ENCODE assay signal across 25 cellular contexts in the genomic region with DNA sequence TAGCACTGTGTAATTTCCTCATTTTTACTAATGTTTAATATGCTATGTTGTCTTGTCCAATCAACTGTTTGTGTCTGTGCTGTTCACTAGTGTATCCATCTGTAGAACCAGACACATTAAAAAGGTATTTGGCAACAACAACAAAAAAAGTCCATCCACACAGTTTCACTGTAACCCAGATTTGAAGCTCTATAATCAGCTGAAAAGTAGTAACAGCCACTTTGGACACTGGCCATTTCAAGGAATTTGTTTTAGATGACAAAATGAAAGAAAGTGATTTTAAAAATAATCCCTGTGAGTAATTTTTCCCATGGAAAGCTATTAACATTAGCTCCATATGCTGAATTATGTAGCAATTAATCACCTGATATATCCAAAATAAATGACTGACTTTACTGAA. TPM values are rescaled to one million over a fixed set of nuclear protein-coding genes. Genes with fewer than 3 reads are reported as not detected.
A peak's percentile ranks its signal among the peaks of the same experiment; 100 is the strongest.
DNase-seq lines count a peak whose midpoint lies in the region; ATAC-seq, FAIRE-seq and TF ChIP-seq lines count a peak whose summit lies in the region.
"Had no signal": no experiment of that assay in that cellular context is flagged by ENCODE, and none has a peak within 500 bp of the region (broad histone marks: within the 10 kb centered on the region; RNA-seq: fewer than 3 reads in every experiment).

No MANE protein-coding gene starts in this region.

- intact Hi-C loops in activated T-helper 1 cell treated with anti-CD3 and anti-CD28 coated beads, Interleukin-12 subunit alpha, Interleukin-12 subunit beta, Interleukin-2, Interleukin-4 antibody, amounts not matched to agents 30 ng/mL and 10 ng/mL and 1 ng/mL, durations not matched to agents 14 hours and 24 hours and 36 hours (cut with micrococcal nuclease), result loop anchor here (5.0 to 10.0 kb wide), 6 partner anchors 283 to 1957 kb away; partner anchors contain the start of gene MED28

- FAIRE-seq in astrocyte (lab: Jason Lieb, UNC), result no peak
- FAIRE-seq: H54, islet of Langerhans, RCC 7860 had no signal

- peaks cover 10% of the 10 kb centered on the region for H4K20me1 ChIP-seq in astrocyte (ENCODE audit: insufficient read depth, low read length)

- H3K4me1 Mint-ChIP-seq in activated naive CD8-positive, alpha-beta T cell (ENCODE audit: low read depth), result peaks cover 34% of the 10 kb centered on the region
- peaks cover 78% of the 10 kb centered on the region for H3K4me1 Mint-ChIP-seq in activated naive CD8-positive, alpha-beta T cell treated with anti-CD3 and anti-CD28 coated beads, Interleukin-2, amount 50 U/mL, for 24 hours
- H3K4me1 Mint-ChIP-seq in astrocyte (ENCODE audit: low read depth, unreplicated experiment), result peaks cover 42% of the 10 kb centered on the region
- H3K4me1 Mint-ChIP-seq in mesothelial cell of epicardium, result peaks cover 37% of the 10 kb centered on the region
- peaks cover 16% of the 10 kb centered on the region for H3K4me1 Mint-ChIP-seq in type B pancreatic cell (ENCODE audit: unreplicated experiment)
- H3K4me1 Mint-ChIP-seq in activated T-helper 1 cell treated with anti-CD3 and anti-CD28 coated beads, Interleukin-12 subunit alpha, Interleukin-12 subunit beta, Interleukin-2, Interleukin-4 antibody, amounts not matched to agents 30 ng/mL and 10 ng/mL and 1 ng/mL, durations not matched to agents 14 hours and 24 hours and 36 hours (ENCODE audit: low read depth), result peaks cover 49% of the 10 kb centered on the region

- H3K27me3 Mint-ChIP-seq in activated naive CD8-positive, alpha-beta T cell, result no peaks in the 10 kb centered on the region
- no peaks in the 10 kb centered on the region for H3K27me3 Mint-ChIP-seq in activated naive CD8-positive, alpha-beta T cell treated with anti-CD3 and anti-CD28 coated beads, Interleukin-2, amount 50 U/mL, for 24 hours
- no peaks in the 10 kb centered on the region for H3K27me3 Mint-ChIP-seq in astrocyte (ENCODE audit: low read depth, unreplicated experiment)
- no peaks in the 10 kb centered on the region for H3K27me3 Mint-ChIP-seq in mesothelial cell of epicardium (ENCODE audit: low read depth)
- no peaks in the 10 kb centered on the region for H3K27me3 Mint-ChIP-seq in type B pancreatic cell
- H3K27me3 Mint-ChIP-seq in activated T-helper 1 cell treated with anti-CD3 and anti-CD28 coated beads, Interleukin-12 subunit alpha, Interleukin-12 subunit beta, Interleukin-2, Interleukin-4 antibody, amounts not matched to agents 30 ng/mL and 10 ng/mL and 1 ng/mL, durations not matched to agents 14 hours and 24 hours and 36 hours (ENCODE audit: insufficient read depth), result no peaks in the 10 kb centered on the region
- H3K27me3 Mint-ChIP-seq: activated CD4-positive, alpha-beta memory T cell treated with anti-CD3 and anti-CD28 coated beads for 36 hours; stimulated activated naive CD8-positive, alpha-beta T cell treated with anti-CD3 and anti-CD28 coated beads, Interleukin-15, Interleukin-2, amounts not matched to agents 100 ng/mL and 50 ng/mL, for 24 hours had no signal

- H3K4me3 ChIP-seq in astrocyte (ENCODE audit: insufficient read depth, low read depth, low read length), result no peak overlapping the region
- H3K4me3 ChIP-seq: dorsolateral prefrontal cortex, mucosa of descending colon had no signal

- H3K4me3 Mint-ChIP-seq in activated naive CD8-positive, alpha-beta T cell, result peak overlapping the region; percentile 32
- no peak overlapping the region for H3K4me3 Mint-ChIP-seq in activated naive CD8-positive, alpha-beta T cell treated with anti-CD3 and anti-CD28 coated beads, Interleukin-2, amount 50 U/mL, for 24 hours
- H3K4me3 Mint-ChIP-seq in astrocyte (ENCODE audit: unreplicated experiment) (no peak overlapping the region), mesothelial cell of epicardium (no peak overlapping the region), type B pancreatic cell (no peak overlapping the region)
- no peak overlapping the region for H3K4me3 Mint-ChIP-seq in activated T-helper 1 cell treated with anti-CD3 and anti-CD28 coated beads, Interleukin-12 subunit alpha, Interleukin-12 subunit beta, Interleukin-2, Interleukin-4 antibody, amounts not matched to agents 30 ng/mL and 10 ng/mL and 1 ng/mL, durations not matched to agents 14 hours and 24 hours and 36 hours
- H3K4me3 Mint-ChIP-seq: activated CD4-positive, alpha-beta memory T cell treated with anti-CD3 and anti-CD28 coated beads for 36 hours had no signal

- no peaks in the 10 kb centered on the region for H3K9me3 Mint-ChIP-seq in activated naive CD8-positive, alpha-beta T cell (ENCODE audit: low read depth)
- no peaks in the 10 kb centered on the region for H3K9me3 Mint-ChIP-seq in activated naive CD8-positive, alpha-beta T cell treated with anti-CD3 and anti-CD28 coated beads, Interleukin-2, amount 50 U/mL, for 24 hours
- H3K9me3 Mint-ChIP-seq in astrocyte (ENCODE audit: unreplicated experiment), result no peaks in the 10 kb centered on the region
- H3K9me3 Mint-ChIP-seq in mesothelial cell of epicardium, result no peaks in the 10 kb centered on the region
- no peaks in the 10 kb centered on the region for H3K9me3 Mint-ChIP-seq in type B pancreatic cell
- no peaks in the 10 kb centered on the region for H3K9me3 Mint-ChIP-seq in activated T-helper 1 cell treated with anti-CD3 and anti-CD28 coated beads, Interleukin-12 subunit alpha, Interleukin-12 subunit beta, Interleukin-2, Interleukin-4 antibody, amounts not matched to agents 30 ng/mL and 10 ng/mL and 1 ng/mL, durations not matched to agents 14 hours and 24 hours and 36 hours
- H3K9me3 Mint-ChIP-seq: activated CD4-positive, alpha-beta memory T cell treated with anti-CD3 and anti-CD28 coated beads for 36 hours; stimulated activated naive CD8-positive, alpha-beta T cell treated with anti-CD3 and anti-CD28 coated beads, Interleukin-15, Interleukin-2, amounts not matched to agents 100 ng/mL and 50 ng/mL, for 24 hours had no signal

- H2AFZ ChIP-seq in astrocyte (ENCODE audit: low read depth, low read length), result no peak overlapping the region

- H3K27me3 ChIP-seq in astrocyte (ENCODE audit: insufficient read depth, low read length), result no peaks in the 10 kb centered on the region
- H3K27me3 ChIP-seq: dorsolateral prefrontal cortex had no signal

- H3K27ac Mint-ChIP-seq in activated naive CD8-positive, alpha-beta T cell, result no peak overlapping the region
- H3K27ac Mint-ChIP-seq in activated naive CD8-positive, alpha-beta T cell treated with anti-CD3 and anti-CD28 coated beads, Interleukin-2, amount 50 U/mL, for 24 hours, result no peak overlapping the region
- H3K27ac Mint-ChIP-seq in astrocyte (ENCODE audit: unreplicated experiment) (peak overlapping the region; percentile 82), mesothelial cell of epicardium (peak overlapping the region; percentile 80), type B pancreatic cell (peak overlapping the region; percentile 82)
- H3K27ac Mint-ChIP-seq in activated T-helper 1 cell treated with anti-CD3 and anti-CD28 coated beads, Interleukin-12 subunit alpha, Interleukin-12 subunit beta, Interleukin-2, Interleukin-4 antibody, amounts not matched to agents 30 ng/mL and 10 ng/mL and 1 ng/mL, durations not matched to agents 14 hours and 24 hours and 36 hours, result no peak overlapping the region
- H3K27ac Mint-ChIP-seq: activated CD4-positive, alpha-beta memory T cell treated with anti-CD3 and anti-CD28 coated beads for 36 hours had no signal

- TF ChIP-seq CTCF in astrocyte (IDR thresholded peaks at IDR 0.05; ENCODE audit: insufficient read depth, low read depth, low read length) (no peak), mesothelial cell of epicardium (IDR thresholded peaks at IDR 0.05; ENCODE audit: unreplicated experiment) (no peak), type B pancreatic cell (conservative IDR thresholded peaks at IDR 0.05) (no peak)

- H3K9ac ChIP-seq in astrocyte (ENCODE audit: low read length), result no peak overlapping the region

- H3K9me3 ChIP-seq in astrocyte (ENCODE audit: insufficient read depth, low read depth, low read length), result no peaks in the 10 kb centered on the region
- H3K9me3 ChIP-seq: mucosa of descending colon had no signal

- H3K4me2 ChIP-seq in astrocyte (ENCODE audit: low read length), result no peak overlapping the region

- no peaks in the 10 kb centered on the region for H3K36me3 Mint-ChIP-seq in activated naive CD8-positive, alpha-beta T cell
- peaks cover 5% of the 10 kb centered on the region for H3K36me3 Mint-ChIP-seq in activated naive CD8-positive, alpha-beta T cell treated with anti-CD3 and anti-CD28 coated beads, Interleukin-2, amount 50 U/mL, for 24 hours (ENCODE audit: low read depth)
- peaks cover 2% of the 10 kb centered on the region for H3K36me3 Mint-ChIP-seq in astrocyte (ENCODE audit: low read depth, unreplicated experiment)
- no peaks in the 10 kb centered on the region for H3K36me3 Mint-ChIP-seq in mesothelial cell of epicardium
- H3K36me3 Mint-ChIP-seq in type B pancreatic cell, result peaks cover 3% of the 10 kb centered on the region
- H3K36me3 Mint-ChIP-seq in activated T-helper 1 cell treated with anti-CD3 and anti-CD28 coated beads, Interleukin-12 subunit alpha, Interleukin-12 subunit beta, Interleukin-2, Interleukin-4 antibody, amounts not matched to agents 30 ng/mL and 10 ng/mL and 1 ng/mL, durations not matched to agents 14 hours and 24 hours and 36 hours (ENCODE audit: low read depth), result peaks cover 1% of the 10 kb centered on the region

- peaks cover 24% of the 10 kb centered on the region for H3K79me2 ChIP-seq in astrocyte (ENCODE audit: insufficient read depth, low read length)

- no peak for DNase-seq in activated naive CD8-positive, alpha-beta T cell treated with anti-CD3 and anti-CD28 coated beads, Interleukin-2, amount 50 U/mL, for 24 hours
- peak; percentile 27 for DNase-seq in astrocyte (ENCODE audit: low read depth)
- no peak for DNase-seq in mesothelial cell of epicardium (ENCODE audit: low spot score in 2 of 2, unreplicated experiment in 2 of 2)
- DNase-seq in type B pancreatic cell (ENCODE audit: extremely low spot score, unreplicated experiment), result no peak
- no peak for DNase-seq in SKM-1 treated with dmso at 0.1 percent for 144 hours (lab: John Stamatoyannopoulos, UW; ENCODE audit: unreplicated experiment)
- no peak for DNase-seq in activated T-helper 1 cell treated with anti-CD3 and anti-CD28 coated beads, Interleukin-12 subunit alpha, Interleukin-12 subunit beta, Interleukin-2, Interleukin-4 antibody, amounts not matched to agents 30 ng/mL and 10 ng/mL and 1 ng/mL, durations not matched to agents 14 hours and 24 hours and 36 hours (ENCODE audit: low spot score)
- DNase-seq: activated CD4-positive, alpha-beta memory T cell treated with anti-CD3 and anti-CD28 coated beads for 36 hours; amniotic stem cell; dorsolateral prefrontal cortex; foreskin melanocyte; hippocampal formation; MM.1S; mucosa of descending colon; NCI-H1417 treated with DMSO at 0.1 percent for 48 hours; stimulated activated CD4-positive, alpha-beta T cell treated with anti-CD3 and anti-CD28 coated beads, Interleukin-4, amount 100 ng/mL, for 4 hours; T-helper 9 cell; trophoblast cell had no signal

- ATAC-seq in activated naive CD8-positive, alpha-beta T cell treated with anti-CD3 and anti-CD28 coated beads, Interleukin-2, amount 50 U/mL, for 24 hours, result no peak
- no peak for ATAC-seq in GM21367 (IDR thresholded peaks at IDR 0.05; ENCODE audit: unreplicated experiment)
- ATAC-seq: mucosa of descending colon had no signal

- H3K4me1 ChIP-seq in astrocyte (ENCODE audit: insufficient read depth, low read length), result peaks cover 18% of the 10 kb centered on the region

- no peaks in the 10 kb centered on the region for H3K36me3 ChIP-seq in astrocyte (ENCODE audit: insufficient read depth, low read length)

- H3K27ac ChIP-seq in astrocyte (ENCODE audit: low read depth, low read length), result no peak overlapping the region

RNA-seq across cellular contexts. Expression of gene FBXL5, which starts 2.2 kb away (rescaled TPM):
- total RNA-seq in astrocyte, result 75.8 and 92.2 TPM in 2 replicates
- total RNA-seq in mesothelial cell of epicardium, result 51.6 to 56.5 TPM (median 53.1 TPM) in 3 replicates
- 48.2 and 48.4 TPM in 2 replicates for total RNA-seq in type B pancreatic cell (ENCODE audit: low replicate concordance)
- total RNA-seq in activated T-helper 1 cell treated with anti-CD3 and anti-CD28 coated beads, Interleukin-12 subunit alpha, Interleukin-12 subunit beta, Interleukin-2, Interleukin-4 antibody, amounts not matched to agents 30 ng/mL and 10 ng/mL and 1 ng/mL, durations not matched to agents 14 hours and 24 hours and 36 hours, result 31.3 and 34.7 TPM in 2 replicates

RNA-seq across cellular contexts. Expression of gene FAM200B, which starts 24.3 kb away (rescaled TPM):
- total RNA-seq in astrocyte (67.4 and 74.7 TPM in 2 replicates), mesothelial cell of epicardium (32.0 to 37.7 TPM (median 36.1 TPM) in 3 replicates), type B pancreatic cell (ENCODE audit: low replicate concordance) (39.0 and 43.6 TPM in 2 replicates)
- total RNA-seq in activated T-helper 1 cell treated with anti-CD3 and anti-CD28 coated beads, Interleukin-12 subunit alpha, Interleukin-12 subunit beta, Interleukin-2, Interleukin-4 antibody, amounts not matched to agents 30 ng/mL and 10 ng/mL and 1 ng/mL, durations not matched to agents 14 hours and 24 hours and 36 hours, result 5.5 and 6.6 TPM in 2 replicates

RNA-seq across cellular contexts. Expression of gene BST1, which starts 45.5 kb away (rescaled TPM):
- total RNA-seq in astrocyte, result 19.5 and 24.5 TPM in 2 replicates
- 0.42 to 1.0 TPM (median 0.58 TPM) in 3 replicates for total RNA-seq in mesothelial cell of epicardium
- total RNA-seq in type B pancreatic cell (ENCODE audit: low replicate concordance), result 0.89 and 3.4 TPM in 2 replicates
- 0.81 and 0.93 TPM in 2 replicates for total RNA-seq in activated T-helper 1 cell treated with anti-CD3 and anti-CD28 coated beads, Interleukin-12 subunit alpha, Interleukin-12 subunit beta, Interleukin-2, Interleukin-4 antibody, amounts not matched to agents 30 ng/mL and 10 ng/mL and 1 ng/mL, durations not matched to agents 14 hours and 24 hours and 36 hours
- total RNA-seq: A172, SK-MEL-5 had no signal

Comparison
In these comparisons a context has a peak if more than half of its experiments do, and no peak if none do; other contexts are left out.
1. H3K27ac Mint-ChIP-seq: peak in astrocyte (single experiment), mesothelial cell of epicardium (single experiment) and type B pancreatic cell (single experiment); none in activated naive CD8-positive, alpha-beta T cell (single experiment), activated naive CD8-positive, alpha-beta T cell treated with anti-CD3 and anti-CD28 coated beads, Interleukin-2, amount 50 U/mL, for 24 hours (single experiment) and activated T-helper 1 cell treated with anti-CD3 and anti-CD28 coated beads, Interleukin-12 subunit alpha, Interleukin-12 subunit beta, Interleukin-2, Interleukin-4 antibody, amounts not matched to agents 30 ng/mL and 10 ng/mL and 1 ng/mL, durations not matched to agents 14 hours and 24 hours and 36 hours (single experiment).